Comparison of ENCODE assay signal across 8 cellular contexts in genomic region chr4:182478475-182478874, GRCh38.
DNase-seq lines count a peak whose midpoint lies in the region; ATAC-seq, FAIRE-seq and TF ChIP-seq lines count a peak whose summit lies in the region.

No MANE protein-coding gene starts in this region.

- no peak for FAIRE-seq in GM12892 (lab: Jason Lieb, UNC)

- no peaks in the 10 kb centered on the region for H3K36me3 Mint-ChIP-seq in Calu3 (ENCODE audit: insufficient read depth, unreplicated experiment)

- H3K9ac ChIP-seq in KMS-11 = no peak overlapping the region

- H3K36me3 ChIP-seq in KMS-11 (ENCODE audit: insufficient read depth) (no peaks in the 10 kb centered on the region), esophagus muscularis mucosa (no peaks in the 10 kb centered on the region), psoas muscle (ENCODE audit: insufficient read depth in 1 of 2, low read depth in 1 of 2) (no peaks in the 10 kb centered on the region)

- H3K4me1 Mint-ChIP-seq in Calu3 (ENCODE audit: low read depth, unreplicated experiment) = no peaks in the 10 kb centered on the region

- no TSS peak for BruUV-seq in Calu3 (replicated peaks; lab: Mats Ljungman, UMichigan)

- H2AFZ ChIP-seq in KMS-11 (ENCODE audit: low read depth) = no peak overlapping the region

- peaks cover 12% of the 10 kb centered on the region for H3K4me1 ChIP-seq in KMS-11 (ENCODE audit: low read depth, poor library complexity, severe bottlenecking)
- no peaks in the 10 kb centered on the region for H3K4me1 ChIP-seq in esophagus muscularis mucosa
- H3K4me1 ChIP-seq in psoas muscle = peaks cover 7% of the 10 kb centered on the region

- no peaks in the 10 kb centered on the region for H3K27me3 ChIP-seq in KMS-11 (ENCODE audit: insufficient read depth, low read depth)
- no peaks in the 10 kb centered on the region for H3K27me3 ChIP-seq in esophagus muscularis mucosa
- no peaks in the 10 kb centered on the region for H3K27me3 ChIP-seq in psoas muscle (ENCODE audit: insufficient read depth in 3 of 3, low read length in 2 of 3)

- H3K27me3 Mint-ChIP-seq in Calu3 (ENCODE audit: unreplicated experiment) = no peaks in the 10 kb centered on the region

- 3% methylated on average over 1 of the region's 1 CpG for WGBS in esophagus muscularis mucosa
- WGBS in psoas muscle, 3 donors = 0% methylated on average over 1 of the region's 1 CpG

- H3K27ac ChIP-seq in KMS-11 (no peak overlapping the region), esophagus muscularis mucosa (replicated peaks in 1 of 4) (no peak overlapping the region), psoas muscle (no peak overlapping the region)

- TF ChIP-seq CTCF in Calu3 (IDR thresholded peaks at IDR 0.05; ENCODE audit: unreplicated experiment) = peak; percentile 35
- TF ChIP-seq CTCF in KMS-11 (conservative IDR thresholded peaks at IDR 0.05; ENCODE audit: low read depth, low read length) = peak; percentile 75
- TF ChIP-seq CTCF in esophagus muscularis mucosa (IDR thresholded peaks at IDR 0.05) = peak; percentile 52 to 70 (median 67)
- peak; percentile 74 for TF ChIP-seq CTCF in psoas muscle (IDR thresholded peaks at IDR 0.05)

- H3K79me2 ChIP-seq in KMS-11 (ENCODE audit: insufficient read depth, low read depth) = no peaks in the 10 kb centered on the region

- H4K20me1 ChIP-seq in KMS-11 (ENCODE audit: insufficient read depth) = no peaks in the 10 kb centered on the region

- peak; percentile 78 for ATAC-seq in GM21360 (IDR thresholded peaks at IDR 0.05; ENCODE audit: unreplicated experiment)
- peak in 1 of 4 donors; percentile 68 for ATAC-seq in psoas muscle

- H3K9me3 ChIP-seq in esophagus muscularis mucosa (no peaks in the 10 kb centered on the region), psoas muscle (no peaks in the 10 kb centered on the region)

- no peak for TF ChIP-seq EP300 in esophagus muscularis mucosa (IDR thresholded peaks at IDR 0.05)

- CTCF ChIA-PET in Calu3 (lab: Charles Lee) = no interaction called here

- no peak for TF ChIP-seq POLR2A in esophagus muscularis mucosa (IDR thresholded peaks at IDR 0.05; ENCODE audit: low read depth)
- no peak for TF ChIP-seq POLR2A in GM12892 (IDR thresholded peaks at IDR 0.05; ENCODE audit: low read depth, low read length)

- DNase-seq in Calu3 (no peak), RKO (ENCODE audit: low spot score) (peak; percentile 74), esophagus muscularis mucosa (ENCODE audit: extremely low spot score) (no peak), psoas muscle (no peak), GM12892 (ENCODE audit: insufficient read length) (no peak)
- no peak for DNase-seq in stimulated activated CD4-positive, alpha-beta T cell treated with anti-CD3 and anti-CD28 coated beads, Interleukin-1b, Interleukin-23, amount 100 ng/mL, for 48 hours

- no peak overlapping the region for H3K27ac Mint-ChIP-seq in Calu3 (ENCODE audit: unreplicated experiment)

- no peak overlapping the region for H3K4me3 Mint-ChIP-seq in Calu3 (ENCODE audit: low read depth, unreplicated experiment)

- intact Hi-C loops in Calu3 (cut with micrococcal nuclease; ENCODE audit: unreplicated experiment) = loop anchor here (1.0 to 10.0 kb wide), 2 partner anchors 328 to 446 kb away; no protein-coding TSS in a partner anchor
- intact Hi-C loops in esophagus muscularis mucosa (cut with DNase I) = loop anchor here (5.0 kb wide), 1 partner anchor 324 kb away; no protein-coding TSS in a partner anchor
- intact Hi-C loops in psoas muscle (cut with DNase I) = loop anchor here in 1 of 2 donors (5.0 kb wide), 1 partner anchor 329 kb away; no protein-coding TSS in a partner anchor

- H3K4me3 ChIP-seq in KMS-11 (IDR thresholded peaks at IDR 0.05; ENCODE audit: insufficient read depth, low read depth, low read length) = no peak overlapping the region
- H3K4me3 ChIP-seq in esophagus muscularis mucosa = no peak overlapping the region
- no peak overlapping the region for H3K4me3 ChIP-seq in psoas muscle

- H3K4me2 ChIP-seq in KMS-11 = no peak overlapping the region

- H3K9me3 Mint-ChIP-seq in Calu3 (ENCODE audit: low read depth, unreplicated experiment) = no peaks in the 10 kb centered on the region
